In the genomic region with DNA sequence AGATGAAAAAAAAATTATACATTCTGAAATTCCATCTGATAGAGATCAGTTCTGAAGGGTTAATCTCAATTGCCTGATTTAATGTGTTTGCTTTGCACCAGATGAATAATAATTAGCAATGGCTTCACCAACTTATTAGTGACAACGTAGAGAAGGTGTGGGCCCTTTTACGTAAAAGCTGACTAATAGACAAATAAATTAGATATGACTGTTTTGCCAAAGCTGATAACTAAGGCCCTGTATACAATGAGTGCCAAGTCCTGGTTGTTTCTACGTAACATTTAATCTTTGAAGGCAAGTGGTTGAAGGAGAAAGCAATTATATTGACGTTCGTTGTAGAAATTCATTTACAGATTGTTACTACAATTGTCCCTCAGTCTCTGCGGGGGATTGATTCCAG, we compare ENCODE assay signal across 20 cellular contexts.
"Had no signal": no experiment of that assay in that cellular context is flagged by ENCODE, and none has a peak within 500 bp of the region (broad histone marks: within the 10 kb centered on the region; RNA-seq: fewer than 3 reads in every experiment).

No MANE protein-coding gene starts in this region.

- DNase-seq: dermis blood vessel endothelial cell; effector CD4-positive, alpha-beta T cell; endodermal cell; erythroblast; foreskin keratinocyte; immature natural killer cell; left cardiac atrium; left ventricle myocardium superior; mesenchymal stem cell; midbrain; nephron progenitor cell; posterior cingulate gyrus; right cardiac atrium; stimulated activated CD4-positive, alpha-beta T cell treated with anti-CD3 and anti-CD28 coated beads, Interleukin-2, amount 100 ng/mL, for 48 hours; stimulated activated naive CD8-positive, alpha-beta T cell treated with anti-CD3 and anti-CD28 coated beads, Interleukin-15, Interleukin-2, amounts not matched to agents 100 U/mL and 50 U/mL, for 24 hours; thyroid gland; uterus had no signal

- H3K27ac Mint-ChIP-seq: endodermal cell, immature natural killer cell, nephron progenitor cell, type B pancreatic cell had no signal

- ATAC-seq: foreskin keratinocyte; left cardiac atrium; left ventricle myocardium superior; stimulated activated naive CD8-positive, alpha-beta T cell treated with anti-CD3 and anti-CD28 coated beads, Interleukin-15, Interleukin-2, amounts not matched to agents 100 U/mL and 50 U/mL, for 24 hours had no signal

- H3K4me3 Mint-ChIP-seq: endodermal cell, immature natural killer cell, nephron progenitor cell, type B pancreatic cell had no signal

- H3K4me3 ChIP-seq: lung, smooth muscle cell, thyroid gland, uterus had no signal

- H3K4me1 ChIP-seq: foreskin keratinocyte, uterus had no signal

- H3K27me3 ChIP-seq: foreskin keratinocyte, thyroid gland, uterus had no signal

- H3K27ac ChIP-seq: foreskin keratinocyte, thyroid gland, uterus had no signal

- H3K4me1 Mint-ChIP-seq: immature natural killer cell, nephron progenitor cell had no signal

- H3K36me3 Mint-ChIP-seq: immature natural killer cell, type B pancreatic cell had no signal

- H3K9me3 ChIP-seq: thyroid gland, uterus had no signal

- H3K36me3 ChIP-seq: thyroid gland, uterus had no signal

- H3K9me3 Mint-ChIP-seq: endodermal cell, immature natural killer cell, nephron progenitor cell, type B pancreatic cell had no signal
